Comparison of ENCODE assay signal across 1 cellular context in the genomic region with DNA sequence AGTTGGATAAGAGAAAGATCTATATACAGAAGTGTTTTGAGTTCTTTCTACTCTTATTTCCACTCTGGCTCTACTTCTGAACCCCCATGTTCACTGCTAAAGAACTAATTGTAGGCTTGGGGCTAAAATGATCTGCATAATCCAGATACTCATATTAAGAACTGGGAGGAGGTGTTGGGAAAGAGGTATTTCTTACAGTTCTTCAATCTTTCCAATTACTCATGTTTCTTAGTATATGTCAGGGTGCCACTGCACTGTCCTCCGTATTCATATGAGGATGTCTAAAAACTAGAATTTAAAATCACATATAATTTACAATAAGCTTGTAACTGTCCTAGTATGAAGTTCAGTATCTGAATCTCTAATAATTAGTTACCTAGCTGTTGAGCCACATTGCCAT.
TF ChIP-seq lines count a peak whose summit lies in the region.

No MANE protein-coding gene starts in this region.

TF ChIP-seq in GM12878, 131 proteins besides CTCF, POLR2A, EP300 and RAD21:
- TF ChIP-seq, protein P1, sequence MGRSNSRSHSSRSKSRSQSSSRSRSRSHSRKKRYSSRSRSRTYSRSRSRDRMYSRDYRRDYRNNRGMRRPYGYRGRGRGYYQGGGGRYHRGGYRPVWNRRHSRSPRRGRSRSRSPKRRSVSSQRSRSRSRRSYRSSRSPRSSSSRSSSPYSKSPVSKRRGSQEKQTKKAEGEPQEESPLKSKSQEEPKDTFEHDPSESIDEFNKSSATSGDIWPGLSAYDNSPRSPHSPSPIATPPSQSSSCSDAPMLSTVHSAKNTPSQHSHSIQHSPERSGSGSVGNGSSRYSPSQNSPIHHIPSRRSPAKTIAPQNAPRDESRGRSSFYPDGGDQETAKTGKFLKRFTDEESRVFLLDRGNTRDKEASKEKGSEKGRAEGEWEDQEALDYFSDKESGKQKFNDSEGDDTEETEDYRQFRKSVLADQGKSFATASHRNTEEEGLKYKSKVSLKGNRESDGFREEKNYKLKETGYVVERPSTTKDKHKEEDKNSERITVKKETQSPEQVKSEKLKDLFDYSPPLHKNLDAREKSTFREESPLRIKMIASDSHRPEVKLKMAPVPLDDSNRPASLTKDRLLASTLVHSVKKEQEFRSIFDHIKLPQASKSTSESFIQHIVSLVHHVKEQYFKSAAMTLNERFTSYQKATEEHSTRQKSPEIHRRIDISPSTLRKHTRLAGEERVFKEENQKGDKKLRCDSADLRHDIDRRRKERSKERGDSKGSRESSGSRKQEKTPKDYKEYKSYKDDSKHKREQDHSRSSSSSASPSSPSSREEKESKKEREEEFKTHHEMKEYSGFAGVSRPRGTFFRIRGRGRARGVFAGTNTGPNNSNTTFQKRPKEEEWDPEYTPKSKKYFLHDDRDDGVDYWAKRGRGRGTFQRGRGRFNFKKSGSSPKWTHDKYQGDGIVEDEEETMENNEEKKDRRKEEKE (IDR thresholded peaks at IDR 0.05): no peak
- TF ChIP-seq KDM1A (IDR thresholded peaks at IDR 0.05; ENCODE audit: borderline replicate concordance) (no peak), SMARCA5 (IDR thresholded peaks at IDR 0.05) (no peak), JUND (IDR thresholded peaks at IDR 0.05; ENCODE audit: low read depth, low read length) (no peak), BCL11A (IDR thresholded peaks at IDR 0.05; ENCODE audit: low read depth, low read length) (no peak), ZNF622 (IDR thresholded peaks at IDR 0.05) (no peak), JUNB (IDR thresholded peaks at IDR 0.05) (no peak)
- TF ChIP-seq, protein P2, sequence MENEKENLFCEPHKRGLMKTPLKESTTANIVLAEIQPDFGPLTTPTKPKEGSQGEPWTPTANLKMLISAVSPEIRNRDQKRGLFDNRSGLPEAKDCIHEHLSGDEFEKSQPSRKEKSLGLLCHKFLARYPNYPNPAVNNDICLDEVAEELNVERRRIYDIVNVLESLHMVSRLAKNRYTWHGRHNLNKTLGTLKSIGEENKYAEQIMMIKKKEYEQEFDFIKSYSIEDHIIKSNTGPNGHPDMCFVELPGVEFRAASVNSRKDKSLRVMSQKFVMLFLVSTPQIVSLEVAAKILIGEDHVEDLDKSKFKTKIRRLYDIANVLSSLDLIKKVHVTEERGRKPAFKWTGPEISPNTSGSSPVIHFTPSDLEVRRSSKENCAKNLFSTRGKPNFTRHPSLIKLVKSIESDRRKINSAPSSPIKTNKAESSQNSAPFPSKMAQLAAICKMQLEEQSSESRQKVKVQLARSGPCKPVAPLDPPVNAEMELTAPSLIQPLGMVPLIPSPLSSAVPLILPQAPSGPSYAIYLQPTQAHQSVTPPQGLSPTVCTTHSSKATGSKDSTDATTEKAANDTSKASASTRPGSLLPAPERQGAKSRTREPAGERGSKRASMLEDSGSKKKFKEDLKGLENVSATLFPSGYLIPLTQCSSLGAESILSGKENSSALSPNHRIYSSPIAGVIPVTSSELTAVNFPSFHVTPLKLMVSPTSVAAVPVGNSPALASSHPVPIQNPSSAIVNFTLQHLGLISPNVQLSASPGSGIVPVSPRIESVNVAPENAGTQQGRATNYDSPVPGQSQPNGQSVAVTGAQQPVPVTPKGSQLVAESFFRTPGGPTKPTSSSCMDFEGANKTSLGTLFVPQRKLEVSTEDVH (IDR thresholded peaks at IDR 0.05; ENCODE audit: low read depth, partially characterized antibody): no peak
- TF ChIP-seq, protein P3, sequence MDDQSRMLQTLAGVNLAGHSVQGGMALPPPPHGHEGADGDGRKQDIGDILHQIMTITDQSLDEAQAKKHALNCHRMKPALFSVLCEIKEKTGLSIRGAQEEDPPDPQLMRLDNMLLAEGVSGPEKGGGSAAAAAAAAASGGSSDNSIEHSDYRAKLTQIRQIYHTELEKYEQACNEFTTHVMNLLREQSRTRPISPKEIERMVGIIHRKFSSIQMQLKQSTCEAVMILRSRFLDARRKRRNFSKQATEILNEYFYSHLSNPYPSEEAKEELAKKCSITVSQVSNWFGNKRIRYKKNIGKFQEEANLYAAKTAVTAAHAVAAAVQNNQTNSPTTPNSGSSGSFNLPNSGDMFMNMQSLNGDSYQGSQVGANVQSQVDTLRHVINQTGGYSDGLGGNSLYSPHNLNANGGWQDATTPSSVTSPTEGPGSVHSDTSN (IDR thresholded peaks at IDR 0.05; ENCODE audit: insufficient replicate concordance, low read depth, low read length): no peak
TF ChIP-seq in GM12878: peak in this region for 0.
